8 cellular contexts compared by ENCODE assay signal in the genomic region with DNA sequence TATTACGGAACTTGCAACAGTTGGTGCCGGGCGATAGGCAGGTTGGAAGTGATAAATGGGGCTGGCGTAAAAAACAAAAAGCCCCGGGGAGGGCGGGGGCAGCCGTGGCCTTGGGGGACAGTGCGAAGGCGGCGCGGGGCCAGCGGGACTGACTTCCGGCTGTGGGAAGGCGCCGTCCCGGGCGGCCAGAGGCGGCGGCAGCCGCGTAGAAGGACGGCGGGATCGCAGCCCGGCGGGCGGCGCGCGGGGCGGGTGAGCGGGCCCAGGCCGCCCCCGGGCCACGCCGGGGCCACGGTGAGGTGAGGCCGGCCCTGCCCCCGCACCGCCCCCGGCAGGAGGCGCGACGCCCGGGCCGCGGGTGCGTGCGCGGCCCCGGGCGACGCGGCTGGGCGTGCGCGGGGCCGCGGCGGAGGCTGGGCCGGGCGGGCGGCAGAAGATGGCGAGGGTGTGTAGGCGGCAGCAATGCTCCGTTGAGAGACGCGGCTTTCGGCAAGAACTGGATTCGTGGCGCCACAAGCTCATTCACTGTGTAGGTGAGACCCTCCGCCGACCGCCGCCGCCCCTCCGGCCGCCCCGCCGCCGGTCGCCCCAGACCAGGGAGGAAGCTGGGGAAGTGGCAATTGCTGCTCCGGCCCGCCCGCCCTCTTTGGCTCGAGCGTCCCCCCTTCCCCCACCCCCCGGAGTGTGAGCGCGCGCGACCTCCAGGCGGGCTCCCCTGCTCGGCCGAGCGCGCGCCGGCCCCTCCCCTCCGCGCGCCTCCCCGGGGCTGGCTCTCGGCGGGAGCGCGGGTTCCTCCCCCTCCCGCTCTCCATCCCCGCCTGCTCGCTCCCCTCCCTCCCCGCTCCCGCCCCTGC. TPM values are rescaled to one million over a fixed set of nuclear protein-coding genes. Genes with fewer than 3 reads are reported as not detected.
DNase-seq lines count a peak whose midpoint lies in the region; ATAC-seq and TF ChIP-seq lines count a peak whose summit lies in the region.

Gene LCOR (plus strand): TSS at position 432 of the 854 bp plus-strand sequence. CDS start 116,760 bp downstream, outside the sequence.

- H3K9me3 ChIP-seq in T-helper 17 cell (ENCODE audit: control insufficient read depth, low read length, poor library complexity, severe bottlenecking), result no peaks in the 10 kb centered on the region
- H3K9me3 ChIP-seq in left ventricle myocardium inferior (replicated peaks), result no peaks in the 10 kb centered on the region
- no peaks in the 10 kb centered on the region for H3K9me3 ChIP-seq in psoas muscle

- H3K4me1 ChIP-seq in left ventricle myocardium inferior (peaks cover 64% of the 10 kb centered on the region), psoas muscle (peaks cover 28% of the 10 kb centered on the region)

- H3K27me3 ChIP-seq in left ventricle myocardium inferior (ENCODE audit: low read depth) (no peaks in the 10 kb centered on the region), psoas muscle (ENCODE audit: insufficient read depth in 3 of 3, low read length in 2 of 3) (no peaks in the 10 kb centered on the region)

- H3K4me3 Mint-ChIP-seq in T-helper 17 cell, result peak within 1 kb of the TSS; percentile 93

- H3K36me3 ChIP-seq in left ventricle myocardium inferior (no peaks in the 10 kb centered on the region), psoas muscle (ENCODE audit: insufficient read depth in 1 of 2, low read depth in 1 of 2) (no peaks in the 10 kb centered on the region)

- intact Hi-C loops in left ventricle myocardium inferior (cut with micrococcal nuclease) (no loop called here), psoas muscle (cut with DNase I) (loop anchor here (2.0 to 10.0 kb wide), 8 partner anchors 65 to 437 kb away; partner anchors contain the start of gene TM9SF3 (in 1 of the 2))

- WGBS in psoas muscle, 3 donors, result 0 to 1% (median 1%) methylated on average over 28 to 112 of the region's 112 CpGs

- H3K27me3 Mint-ChIP-seq in T-helper 17 cell, result no peaks in the 10 kb centered on the region

- H3K4me3 ChIP-seq in GM12875 (ENCODE audit: low read depth, low read length) (peak within 1 kb of the TSS; percentile 96), left ventricle myocardium inferior (peak within 1 kb of the TSS; percentile 95), psoas muscle (peak within 1 kb of the TSS; percentile 87)

- H3K27ac Mint-ChIP-seq in T-helper 17 cell, result peak within 1 kb of the TSS; percentile 96

- peaks cover 29% of the 10 kb centered on the region for H3K4me1 Mint-ChIP-seq in T-helper 17 cell

- ATAC-seq in HG02623 (IDR thresholded peaks at IDR 0.05; ENCODE audit: unreplicated experiment) (peak; percentile 57), T-helper 17 cell (peak; percentile 79), psoas muscle (peak; percentile 86 to 90 (median 88))

- no peaks in the 10 kb centered on the region for H3K36me3 Mint-ChIP-seq in T-helper 17 cell (ENCODE audit: low read depth)

- no peak for TF ChIP-seq CTCF in GM12875 (IDR thresholded peaks at IDR 0.05; ENCODE audit: borderline replicate concordance, insufficient read depth, low read depth, low read length)
- no peak for TF ChIP-seq CTCF in left ventricle myocardium inferior (IDR thresholded peaks at IDR 0.05; ENCODE audit: borderline replicate concordance)
- TF ChIP-seq CTCF in psoas muscle (IDR thresholded peaks at IDR 0.05), result no peak

- H3K27ac ChIP-seq in left ventricle myocardium inferior (replicated peaks) (peak within 1 kb of the TSS; percentile 98), psoas muscle (peak within 1 kb of the TSS; percentile 94)

- DNase-seq in NCI-H128 (lab: John Stamatoyannopoulos, UW; ENCODE audit: unreplicated experiment) (peak; percentile 45), T-helper 17 cell (peak; percentile 73 to 79 (median 78)), amniotic stem cell (lab: John Stamatoyannopoulos, UW) (peak; percentile 80), left ventricle myocardium inferior (peak; percentile 90), psoas muscle (peak; percentile 90 to 93), ureter (ENCODE audit: low spot score) (peak; percentile 83)

RNA-seq across cellular contexts. Expression of gene LCOR, which starts in this region (rescaled TPM):
- total RNA-seq in T-helper 17 cell (10 to 100 TPM; 50.5 to 63.0 TPM), left ventricle myocardium inferior (18.9 TPM), psoas muscle (10 to 100 TPM; 13.6 to 30.4 (median 17.0) TPM), ureter (88.7 TPM)
- 10 to 100 TPM in 1 of 3 donors, 1 to 10 TPM in 2; 1.7 to 11.5 (median 6.2) TPM for polyA plus RNA-seq in psoas muscle

Comparison
In these comparisons a context has a peak if more than half of its experiments do, and no peak if none do; other contexts are left out.
1. Peak in every context shown above with its lines: DNase-seq, ATAC-seq, H3K4me3 ChIP-seq and H3K27ac ChIP-seq.